9 cellular contexts compared by ENCODE assay signal in the genomic region with DNA sequence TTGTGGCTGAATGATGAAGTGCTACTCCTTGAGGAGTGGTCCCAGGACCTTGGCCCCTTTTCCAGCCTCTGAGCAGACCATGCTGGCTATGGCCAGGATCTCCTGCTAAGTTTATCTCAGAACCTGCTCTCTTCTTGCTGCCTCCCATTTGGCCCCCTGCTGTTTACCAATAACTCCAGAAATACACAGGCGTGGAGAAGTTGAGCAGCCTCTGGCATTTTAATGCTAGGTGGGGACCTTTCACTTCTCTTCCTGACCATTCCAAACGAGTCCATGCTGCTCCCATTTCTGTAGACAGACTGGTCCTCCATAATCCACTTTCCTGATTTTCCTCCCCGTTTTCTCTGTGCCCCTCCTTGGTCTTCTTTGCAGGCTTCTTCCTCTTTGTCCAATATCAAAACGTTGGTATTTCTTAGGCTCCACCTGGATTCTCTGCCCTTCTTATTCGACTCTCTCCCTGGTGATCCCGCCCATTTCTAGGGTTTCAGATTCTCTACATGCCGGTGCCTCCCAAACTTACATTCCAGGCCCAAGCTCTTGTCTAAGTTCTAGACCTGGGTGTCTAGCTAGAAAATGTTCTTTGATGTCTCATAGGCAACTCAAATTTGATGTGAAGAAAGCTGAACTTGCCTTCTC. TPM values are rescaled to one million over a fixed set of nuclear protein-coding genes. Genes with fewer than 3 reads are reported as not detected.
A peak's percentile ranks its signal among the peaks of the same experiment; 100 is the strongest.
DNase-seq lines count a peak whose midpoint lies in the region; ATAC-seq and FAIRE-seq lines count a peak whose summit lies in the region.
"Had no signal": no experiment of that assay in that cellular context is flagged by ENCODE, and none has a peak within 500 bp of the region (broad histone marks: within the 10 kb centered on the region; RNA-seq: fewer than 3 reads in every experiment).

No MANE protein-coding gene starts in this region.

- H3K4me3 ChIP-seq in BLaER1 treated with 17β-estradiol and CSF1 and Interleukin-3, amounts not matched to agents 10 nM and 100 nM, result no peak overlapping the region
- no peak overlapping the region for H3K4me3 ChIP-seq in small intestine (ENCODE audit: low read depth in 1 of 2, low read length in 2 of 2)

- H3K4me3 Mint-ChIP-seq in activated naive CD8-positive, alpha-beta T cell treated with anti-CD3 and anti-CD28 coated beads for 36 hours, result peak overlapping the region; percentile 57
- H3K4me3 Mint-ChIP-seq in naive B cell, result peak overlapping the region in 5 of 8 donors; percentile 5 to 66 (median 23)

- whole genome bisulfite sequencing in small intestine, 3 donors, result 80 to 83% (median 81%) methylated on average over 7 of the region's 7 CpGs

- H3K27me3 Mint-ChIP-seq in activated naive CD8-positive, alpha-beta T cell treated with anti-CD3 and anti-CD28 coated beads for 36 hours, result no peaks in the 10 kb centered on the region
- H3K27me3 Mint-ChIP-seq in naive B cell, result no peaks in the 10 kb centered on the region

- peak overlapping the region in 2 of 11 experiments; percentile 0 to 56; a peak in 1 of 22 replicates for H3K27ac ChIP-seq in BLaER1 treated with 17β-estradiol and CSF1 and Interleukin-3, amounts not matched to agents 10 nM and 100 nM
- no peak overlapping the region for H3K27ac ChIP-seq in small intestine (ENCODE audit: low read depth in 1 of 2, low read length in 1 of 2)

- H3K4me1 Mint-ChIP-seq in activated naive CD8-positive, alpha-beta T cell treated with anti-CD3 and anti-CD28 coated beads for 36 hours, result peaks cover 82% of the 10 kb centered on the region
- peaks cover 72 to 94% (median 84%) of the 10 kb centered on the region in 3 donors for H3K4me1 Mint-ChIP-seq in naive B cell

- FAIRE-seq in small intestine (lab: Jason Lieb, UNC), result no peak

- peaks cover 0 to 13% (median 0%) of the 10 kb centered on the region in 11 experiments; a peak in 3 of 22 replicates for H4K20me1 ChIP-seq in BLaER1 treated with 17β-estradiol and CSF1 and Interleukin-3, amounts not matched to agents 10 nM and 100 nM

- peaks cover 75 to 98% (median 86%) of the 10 kb centered on the region in 10 experiments for H3K4me1 ChIP-seq in BLaER1 treated with 17β-estradiol and CSF1 and Interleukin-3, amounts not matched to agents 10 nM and 100 nM
- H3K4me1 ChIP-seq in small intestine (ENCODE audit: control insufficient read depth in 2 of 2, insufficient read depth in 1 of 2, low read depth in 1 of 2, low read length in 1 of 2), result peaks cover 0 to 12% of the 10 kb centered on the region in 2 donors

- H3K36me3 Mint-ChIP-seq in activated naive CD8-positive, alpha-beta T cell treated with anti-CD3 and anti-CD28 coated beads for 36 hours, result peaks cover 48% of the 10 kb centered on the region
- H3K36me3 Mint-ChIP-seq in naive B cell, result peaks cover 0 to 5% of the 10 kb centered on the region in 2 donors

- H3K9me3 Mint-ChIP-seq in activated naive CD8-positive, alpha-beta T cell treated with anti-CD3 and anti-CD28 coated beads for 36 hours, result no peaks in the 10 kb centered on the region
- no peaks in the 10 kb centered on the region for H3K9me3 Mint-ChIP-seq in naive B cell

- no peaks in the 10 kb centered on the region for H3K9me3 ChIP-seq in BLaER1 treated with 17β-estradiol and CSF1 and Interleukin-3, amounts not matched to agents 10 nM and 100 nM (replicated peaks in 1 of 11)
- no peaks in the 10 kb centered on the region for H3K9me3 ChIP-seq in small intestine (ENCODE audit: control insufficient read depth, low read depth)

- no peak overlapping the region for H3K9ac ChIP-seq in BLaER1 treated with 17β-estradiol and CSF1 and Interleukin-3, amounts not matched to agents 10 nM and 100 nM

- no peaks in the 10 kb centered on the region for H3K27me3 ChIP-seq in BLaER1 treated with 17β-estradiol and CSF1 and Interleukin-3, amounts not matched to agents 10 nM and 100 nM
- H3K27me3 ChIP-seq in small intestine (ENCODE audit: control insufficient read depth in 2 of 2, insufficient read depth in 2 of 2, low read length in 2 of 2), result no peaks in the 10 kb centered on the region

- peaks cover 0 to 4% (median 0%) of the 10 kb centered on the region in 11 experiments; a peak in 1 of 22 replicates for H3K36me3 ChIP-seq in BLaER1 treated with 17β-estradiol and CSF1 and Interleukin-3, amounts not matched to agents 10 nM and 100 nM
- no peaks in the 10 kb centered on the region for H3K36me3 ChIP-seq in small intestine (ENCODE audit: control insufficient read depth in 2 of 2, insufficient read depth in 2 of 2, low read length in 2 of 2)

- peak overlapping the region in 9 of 11 experiments; percentile 3 to 81 (median 21); a peak in 11 of 22 replicates for H3K4me2 ChIP-seq in BLaER1 treated with 17β-estradiol and CSF1 and Interleukin-3, amounts not matched to agents 10 nM and 100 nM

- DNase-seq in activated naive CD8-positive, alpha-beta T cell treated with anti-CD3 and anti-CD28 coated beads for 36 hours, result no peak
- DNase-seq in naive B cell (no peak), small intestine (no peak), ecto neural progenitor cell (ENCODE audit: low spot score) (no peak)
- DNase-seq: left cardiac atrium had no signal

- ATAC-seq in HG03457 (IDR thresholded peaks at IDR 0.05; ENCODE audit: unreplicated experiment) (peak; percentile 11), naive B cell (ENCODE audit: low read depth in 2 of 2) (no peak), GM21390 (IDR thresholded peaks at IDR 0.05; ENCODE audit: unreplicated experiment) (no peak), GM18873 (IDR thresholded peaks at IDR 0.05; ENCODE audit: low FRiP score, unreplicated experiment) (no peak)
- ATAC-seq: left cardiac atrium had no signal

- H3K27ac Mint-ChIP-seq in activated naive CD8-positive, alpha-beta T cell treated with anti-CD3 and anti-CD28 coated beads for 36 hours, result peak overlapping the region; percentile 91
- H3K27ac Mint-ChIP-seq in naive B cell, result peak overlapping the region; percentile 30 to 98 (median 86)

RNA-seq across cellular contexts. Expression of a gene that starts 33.4 kb away (rescaled TPM):
- 100 to 1,000 TPM; 176 to 178 TPM for total RNA-seq in activated naive CD8-positive, alpha-beta T cell treated with anti-CD3 and anti-CD28 coated beads for 36 hours
- polyA plus RNA-seq in naive B cell (ENCODE audit: low read depth in 6 of 6) (100 to 1,000 TPM; 224 to 432 (median 315) TPM), small intestine (10 to 100 TPM in 2 of 3 donors, 1 to 10 TPM in 1; 8.5 to 11.6 (median 10.3) TPM)

Comparison
In these comparisons a context has a peak if more than half of its experiments do, and no peak if none do; other contexts are left out.
1. RNA of a gene that starts 33.4 kb away (polyA plus RNA-seq): 224 to 432 TPM in naive B cell; 8.5 to 11.6 TPM in small intestine; every median in the first group is over 10 times any median in the second.